ENCODE assay signal across 8 cellular contexts in genomic region chr10:3829193-3830050, GRCh38. TPM values are rescaled to one million over a fixed set of nuclear protein-coding genes. Genes with fewer than 3 reads are reported as not detected.
A peak's percentile ranks its signal among the peaks of the same experiment; 100 is the strongest.
DNase-seq lines count a peak whose midpoint lies in the region; ATAC-seq and TF ChIP-seq lines count a peak whose summit lies in the region.

No MANE protein-coding gene starts in this region.

- H3K4me1 ChIP-seq in ACC112 (ENCODE audit: control insufficient read depth, insufficient read depth, low read length, unreplicated experiment) (peaks cover 48% of the 10 kb centered on the region), colonic mucosa (peaks cover 4% of the 10 kb centered on the region), muscle layer of colon (ENCODE audit: insufficient read depth, low read length) (peaks cover 21% of the 10 kb centered on the region)

- H3K27ac ChIP-seq in ACC112 (ENCODE audit: low read depth, low read length) (peak overlapping the region; percentile 91), KOPT-K1 (ENCODE audit: low read depth, low read length, poor library complexity, severe bottlenecking) (peak overlapping the region; percentile 64), colonic mucosa (peak overlapping the region; percentile 5), muscle layer of colon (ENCODE audit: low read depth, low read length) (peak overlapping the region; percentile 58)

- H3K36me3 ChIP-seq in ACC112 (ENCODE audit: insufficient read depth, low read length) (no peaks in the 10 kb centered on the region), KOPT-K1 (ENCODE audit: insufficient read depth, low read length) (no peaks in the 10 kb centered on the region), colonic mucosa (no peaks in the 10 kb centered on the region), muscle layer of colon (ENCODE audit: insufficient read depth, low read length) (no peaks in the 10 kb centered on the region)

- ATAC-seq in GM18519 (IDR thresholded peaks at IDR 0.05; ENCODE audit: low FRiP score, unreplicated experiment) (no peak), GM21737 (IDR thresholded peaks at IDR 0.05; ENCODE audit: unreplicated experiment) (no peak), HG02759 (IDR thresholded peaks at IDR 0.05; ENCODE audit: unreplicated experiment) (no peak)

- intact Hi-C loops in colonic mucosa (cut with DNase I) = no loop called here

- no peak for TF ChIP-seq CTCF in colonic mucosa (IDR thresholded peaks at IDR 0.05)

- H3K9me3 ChIP-seq in KOPT-K1 (ENCODE audit: insufficient read depth, low read length, poor library complexity, severe bottlenecking) (no peaks in the 10 kb centered on the region), colonic mucosa (no peaks in the 10 kb centered on the region), muscle layer of colon (ENCODE audit: low read length) (no peaks in the 10 kb centered on the region)

- peak overlapping the region; percentile 87 for H2AFZ ChIP-seq in ACC112 (ENCODE audit: low read length, unreplicated experiment)

- peak overlapping the region; percentile 75 for H3K4me3 ChIP-seq in ACC112 (ENCODE audit: low read depth, low read length)
- H3K4me3 ChIP-seq in colonic mucosa = no peak overlapping the region
- H3K4me3 ChIP-seq in muscle layer of colon (ENCODE audit: low read depth in 1 of 2, low read length in 2 of 2) = peak overlapping the region; percentile 1 to 58

- H3K9ac ChIP-seq in colonic mucosa (ENCODE audit: low read depth in 2 of 2, low read length in 2 of 2) (peak overlapping the region; percentile 40 to 57), muscle layer of colon (ENCODE audit: low read length) (peak overlapping the region; percentile 39)

- DNase-seq in colonic mucosa = no peak
- no peak for DNase-seq in RPMI8226

- H3K27me3 ChIP-seq in ACC112 (ENCODE audit: insufficient read depth, low read length) = no peaks in the 10 kb centered on the region
- no peaks in the 10 kb centered on the region for H3K27me3 ChIP-seq in colonic mucosa
- no peaks in the 10 kb centered on the region for H3K27me3 ChIP-seq in muscle layer of colon (ENCODE audit: control insufficient read depth in 1 of 2, insufficient read depth in 2 of 2, low read length in 2 of 2)

- no peaks in the 10 kb centered on the region for H3K79me2 ChIP-seq in ACC112 (ENCODE audit: control insufficient read depth, insufficient read depth, low read length, unreplicated experiment)

RNA-seq across cellular contexts. Expression of gene KLF6, which starts 44.4 kb away (rescaled TPM):
- 100 to 1,000 TPM; 106 to 299 TPM for total RNA-seq in colonic mucosa

Comparison
In these comparisons a context has a peak if more than half of its experiments do, and no peak if none do; other contexts are left out.
1. H3K27ac ChIP-seq: peak in every context shown above with its lines; median percentile 91 in ACC112; 64 in KOPT-K1; 58 in muscle layer of colon; 5 in colonic mucosa.